In the genomic region with DNA sequence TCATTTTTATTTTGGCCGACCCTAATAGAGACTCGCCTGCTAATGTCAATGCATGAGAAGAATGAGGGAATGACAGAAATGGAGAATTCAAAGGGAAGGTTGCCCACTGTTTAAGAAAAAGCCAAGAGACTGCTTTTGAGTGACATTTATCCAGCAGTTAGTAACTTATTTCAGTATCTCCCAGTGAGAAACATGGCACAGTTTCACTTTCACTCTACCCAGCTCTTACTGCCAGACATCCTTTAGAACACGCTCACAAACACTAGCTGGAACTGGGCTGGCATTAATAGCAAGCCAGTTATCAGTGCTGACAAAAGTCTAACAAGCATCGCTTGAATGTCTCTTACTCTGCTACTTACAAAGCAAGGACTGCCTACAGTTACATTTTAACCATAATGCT, we compare ENCODE assay signal across 9 cellular contexts. TPM values are rescaled to one million over a fixed set of nuclear protein-coding genes. Genes with fewer than 3 reads are reported as not detected.
DNase-seq lines count a peak whose midpoint lies in the region; ATAC-seq and TF ChIP-seq lines count a peak whose summit lies in the region.
"Had no signal": no experiment of that assay in that cellular context is flagged by ENCODE, and none has a peak within 500 bp of the region (broad histone marks: within the 10 kb centered on the region; RNA-seq: fewer than 3 reads in every experiment).

No MANE protein-coding gene starts in this region.

- peak; percentile 92 to 95 for ATAC-seq in naive thymus-derived CD8-positive, alpha-beta T cell
- ATAC-seq in HG02623 (IDR thresholded peaks at IDR 0.05; ENCODE audit: unreplicated experiment) = no peak

- TF ChIP-seq CTCF in Calu3 (IDR thresholded peaks at IDR 0.05; ENCODE audit: unreplicated experiment) = no peak

- peaks cover 10% of the 10 kb centered on the region for H3K4me1 Mint-ChIP-seq in dendritic cell treated with granulocyte-macrophage colony-stimulating factor and Interleukin-4, amounts not matched to agents 40 ng/mL and 50 ng/mL, for 4 days (ENCODE audit: low read depth)
- peaks cover 14 to 41% (median 28%) of the 10 kb centered on the region in 4 donors for H3K4me1 Mint-ChIP-seq in naive thymus-derived CD8-positive, alpha-beta T cell
- H3K4me1 Mint-ChIP-seq in Calu3 (ENCODE audit: low read depth, unreplicated experiment) = peaks cover 2% of the 10 kb centered on the region

- CTCF ChIA-PET in Calu3 (lab: Charles Lee) = no interaction called here

- peak overlapping the region; percentile 34 for H3K27ac Mint-ChIP-seq in dendritic cell treated with granulocyte-macrophage colony-stimulating factor and Interleukin-4, amounts not matched to agents 40 ng/mL and 50 ng/mL, for 4 days
- H3K27ac Mint-ChIP-seq in naive thymus-derived CD8-positive, alpha-beta T cell = peak overlapping the region; percentile 62 to 91 (median 78)
- H3K27ac Mint-ChIP-seq in Calu3 (ENCODE audit: unreplicated experiment) = no peak overlapping the region

- H3K4me3 Mint-ChIP-seq in dendritic cell treated with granulocyte-macrophage colony-stimulating factor and Interleukin-4, amounts not matched to agents 40 ng/mL and 50 ng/mL, for 4 days = peak overlapping the region; percentile 17
- peak overlapping the region; percentile 47 to 74 (median 56) for H3K4me3 Mint-ChIP-seq in naive thymus-derived CD8-positive, alpha-beta T cell
- no peak overlapping the region for H3K4me3 Mint-ChIP-seq in Calu3 (ENCODE audit: low read depth, unreplicated experiment)

- intact Hi-C loops in dendritic cell treated with granulocyte-macrophage colony-stimulating factor and Interleukin-4, amounts not matched to agents 40 ng/mL and 50 ng/mL, for 4 days (cut with micrococcal nuclease) = no loop called here
- intact Hi-C loops in Calu3 (cut with micrococcal nuclease; ENCODE audit: unreplicated experiment) = no loop called here

- BruUV-seq in Calu3 (replicated peaks; lab: Mats Ljungman, UMichigan) = no TSS peak

- in situ Hi-C loops in Caki2 (cut with HindIII; ENCODE audit: low pct_unique_long_range_greater_than_20kb, low sequenced_read_pairs) = no loop called here

- H3K36me3 Mint-ChIP-seq in dendritic cell treated with granulocyte-macrophage colony-stimulating factor and Interleukin-4, amounts not matched to agents 40 ng/mL and 50 ng/mL, for 4 days (ENCODE audit: low read depth) = peaks cover 54% of the 10 kb centered on the region
- H3K36me3 Mint-ChIP-seq in naive thymus-derived CD8-positive, alpha-beta T cell = peaks cover 0 to 50% (median 0%) of the 10 kb centered on the region in 3 donors
- H3K36me3 Mint-ChIP-seq in Calu3 (ENCODE audit: insufficient read depth, unreplicated experiment) = peaks cover 5% of the 10 kb centered on the region

- POLR2A ChIA-PET in naive thymus-derived CD8-positive, alpha-beta T cell (lab: Charles Lee) = no interaction called here

- H3K9me3 Mint-ChIP-seq in dendritic cell treated with granulocyte-macrophage colony-stimulating factor and Interleukin-4, amounts not matched to agents 40 ng/mL and 50 ng/mL, for 4 days = no peaks in the 10 kb centered on the region
- no peaks in the 10 kb centered on the region for H3K9me3 Mint-ChIP-seq in naive thymus-derived CD8-positive, alpha-beta T cell
- no peaks in the 10 kb centered on the region for H3K9me3 Mint-ChIP-seq in Calu3 (ENCODE audit: low read depth, unreplicated experiment)

- DNase-seq in Caki2 (ENCODE audit: low read depth) (peak; percentile 28), NAMALWA (ENCODE audit: low spot score) (peak; percentile 32), NCI-H1092 treated with DMSO at 0.1 percent for 48 hours (lab: John Stamatoyannopoulos, UW) (no peak), SW480 (ENCODE audit: low spot score) (no peak), Calu3 (no peak)
- peak in 4 of 10 donors; percentile 5 to 49 (median 24) for DNase-seq in naive thymus-derived CD8-positive, alpha-beta T cell
- DNase-seq: cerebellar nuclear complex had no signal

- H3K27me3 Mint-ChIP-seq in dendritic cell treated with granulocyte-macrophage colony-stimulating factor and Interleukin-4, amounts not matched to agents 40 ng/mL and 50 ng/mL, for 4 days = no peaks in the 10 kb centered on the region
- H3K27me3 Mint-ChIP-seq in naive thymus-derived CD8-positive, alpha-beta T cell = no peaks in the 10 kb centered on the region
- no peaks in the 10 kb centered on the region for H3K27me3 Mint-ChIP-seq in Calu3 (ENCODE audit: unreplicated experiment)

RNA-seq across cellular contexts. Expression of a gene that starts 8.5 kb away (rescaled TPM):
- 14.8 and 27.7 TPM in 2 replicates for total RNA-seq in Caki2 (2014; rRNA removed; shearing (Covaris generic); ENCODE audit: low replicate concordance)
- total RNA-seq in naive thymus-derived CD8-positive, alpha-beta T cell = 10 to 100 TPM; 55.1 to 55.3 TPM
- polyA plus RNA-seq in naive thymus-derived CD8-positive, alpha-beta T cell = 10 to 100 TPM; 43.7 to 69.4 (median 57.3) TPM
- 40.5 and 45.6 TPM in 2 replicates for total RNA-seq in Calu3 (2022)

RNA-seq across cellular contexts. Expression of a gene that starts 8.9 kb away (rescaled TPM):
- total RNA-seq in Caki2 (2014; rRNA removed; shearing (Covaris generic); ENCODE audit: low replicate concordance) = 10.8 and 18.3 TPM in 2 replicates
- total RNA-seq in naive thymus-derived CD8-positive, alpha-beta T cell = 100 to 1,000 TPM in 1 of 2 experiments, 10 to 100 TPM in 1; 92.2 to 105 TPM
- 10 to 100 TPM; 37.4 to 58.0 (median 52.8) TPM for polyA plus RNA-seq in naive thymus-derived CD8-positive, alpha-beta T cell
- total RNA-seq in Calu3 (2022) = 46.3 and 56.6 TPM in 2 replicates

RNA-seq across cellular contexts. Expression of a gene that starts 30.3 kb away (rescaled TPM):
- total RNA-seq in Caki2 (2014; rRNA removed; shearing (Covaris generic); ENCODE audit: low replicate concordance) = 56.3 and 59.7 TPM in 2 replicates
- 10 to 100 TPM; 21.9 to 29.5 TPM for total RNA-seq in naive thymus-derived CD8-positive, alpha-beta T cell
- polyA plus RNA-seq in naive thymus-derived CD8-positive, alpha-beta T cell = 10 to 100 TPM; 11.9 to 14.6 (median 12.6) TPM
- total RNA-seq in Calu3 (2022) = 19.0 and 31.3 TPM in 2 replicates

Comparison
In these comparisons a context has a peak if more than half of its experiments do, and no peak if none do; other contexts are left out.
1. DNase-seq: peak in Caki2 (single experiment) and NAMALWA (single experiment); none in NCI-H1092 treated with DMSO at 0.1 percent for 48 hours (single experiment), SW480 (single experiment) and Calu3 (single experiment).